In genomic region chr12:103336940-103337339, GRCh38 we compare ENCODE assay signal across 22 cellular contexts.
A peak's percentile ranks its signal among the peaks of the same experiment; 100 is the strongest.
DNase-seq lines count a peak whose midpoint lies in the region; ATAC-seq lines count a peak whose summit lies in the region.
"Had no signal": no experiment of that assay in that cellular context is flagged by ENCODE, and none has a peak within 500 bp of the region (broad histone marks: within the 10 kb centered on the region; RNA-seq: fewer than 3 reads in every experiment).

No MANE protein-coding gene starts in this region.

- ATAC-seq in activated T-cell treated with anti-CD3 and anti-CD28 coated beads, Interleukin-2, amount 50 U/mL, for 72 hours (replicated peaks in 1 of 2): peak; percentile 69 to 74
- ATAC-seq in stimulated activated effector memory CD8-positive, alpha-beta T cell treated with anti-CD3 and anti-CD28 coated beads, Interleukin-12 subunit alpha, Interleukin-12 subunit beta, amount 100 ng/mL, for 72 hours: peak; percentile 36
- ATAC-seq: GM12878 had no signal

- H3K4me1 Mint-ChIP-seq in activated T-cell treated with anti-CD3 and anti-CD28 coated beads, Interleukin-2, amount 50 U/mL, for 72 hours (ENCODE audit: low read depth): no peaks in the 10 kb centered on the region
- H3K4me1 Mint-ChIP-seq in stimulated activated effector memory CD8-positive, alpha-beta T cell treated with anti-CD3 and anti-CD28 coated beads, Interleukin-12 subunit alpha, Interleukin-12 subunit beta, amount 100 ng/mL, for 72 hours: no peaks in the 10 kb centered on the region
- H3K4me1 Mint-ChIP-seq: CD14-positive monocyte; CD4-positive, alpha-beta memory T cell had no signal

- peaks cover 0 to 6% of the 10 kb centered on the region in 2 donors for H3K36me3 Mint-ChIP-seq in activated T-cell treated with anti-CD3 and anti-CD28 coated beads, Interleukin-2, amount 50 U/mL, for 72 hours (ENCODE audit: insufficient read depth in 2 of 2)
- H3K36me3 Mint-ChIP-seq in stimulated activated effector memory CD8-positive, alpha-beta T cell treated with anti-CD3 and anti-CD28 coated beads, Interleukin-12 subunit alpha, Interleukin-12 subunit beta, amount 100 ng/mL, for 72 hours: no peaks in the 10 kb centered on the region
- H3K36me3 Mint-ChIP-seq: CD14-positive monocyte had no signal

- peaks cover 0 to 3% of the 10 kb centered on the region in 2 donors for H3K9me3 Mint-ChIP-seq in activated T-cell treated with anti-CD3 and anti-CD28 coated beads, Interleukin-2, amount 50 U/mL, for 72 hours
- peaks cover 7% of the 10 kb centered on the region for H3K9me3 Mint-ChIP-seq in stimulated activated effector memory CD8-positive, alpha-beta T cell treated with anti-CD3 and anti-CD28 coated beads, Interleukin-12 subunit alpha, Interleukin-12 subunit beta, amount 100 ng/mL, for 72 hours

- H3K4me3 ChIP-seq in SJCRH30: no peak overlapping the region
- H3K4me3 ChIP-seq: BLaER1, GM12878 had no signal

- H3K27ac ChIP-seq in SJCRH30: no peak overlapping the region
- H3K27ac ChIP-seq: BLaER1 had no signal

- DNase-seq in DMS79 treated with DMSO at 0.1 percent for 48 hours (lab: John Stamatoyannopoulos, UW) (peak; percentile 52), DMS79 (lab: John Stamatoyannopoulos, UW) (no peak), SJCRH30 (no peak)
- DNase-seq in activated T-cell treated with anti-CD3 and anti-CD28 coated beads, Interleukin-2, amount 50 U/mL, for 72 hours: peak in 1 of 2 donors; percentile 10
- DNase-seq in activated T-cell treated with anti-CD3 and anti-CD28 coated beads, Interleukin-2, amount 50 U/mL, for 1 hour: no peak
- DNase-seq in stimulated activated effector memory CD8-positive, alpha-beta T cell treated with anti-CD3 and anti-CD28 coated beads, Interleukin-12 subunit alpha, Interleukin-12 subunit beta, amount 100 ng/mL, for 72 hours (ENCODE audit: low spot score in 2 of 2): no peak
- DNase-seq: 8988T; ACHN; BE2C; C1 segment of cervical spinal cord; CD4-positive, alpha-beta memory T cell; CD4-positive, CD25-positive, alpha-beta regulatory T cell; CD8-positive, alpha-beta memory T cell; COR-L47; DMS 273 treated with DMSO at 0.1 percent for 48 hours; DMS153; DND-41; EL; GDM1 had no signal

- H3K27ac Mint-ChIP-seq in activated T-cell treated with anti-CD3 and anti-CD28 coated beads, Interleukin-2, amount 50 U/mL, for 72 hours: no peak overlapping the region
- H3K27ac Mint-ChIP-seq in stimulated activated effector memory CD8-positive, alpha-beta T cell treated with anti-CD3 and anti-CD28 coated beads, Interleukin-12 subunit alpha, Interleukin-12 subunit beta, amount 100 ng/mL, for 72 hours: no peak overlapping the region
- H3K27ac Mint-ChIP-seq: CD14-positive monocyte; CD4-positive, alpha-beta memory T cell; CD4-positive, CD25-positive, alpha-beta regulatory T cell; CD8-positive, alpha-beta memory T cell had no signal

- no peaks in the 10 kb centered on the region for H3K27me3 Mint-ChIP-seq in activated T-cell treated with anti-CD3 and anti-CD28 coated beads, Interleukin-2, amount 50 U/mL, for 72 hours (ENCODE audit: low read depth)
- H3K27me3 Mint-ChIP-seq: CD4-positive, alpha-beta memory T cell; CD4-positive, CD25-positive, alpha-beta regulatory T cell had no signal

- H3K27me3 ChIP-seq in SJCRH30: no peaks in the 10 kb centered on the region
- H3K27me3 ChIP-seq: BE2C, BLaER1 had no signal

- H3K36me3 ChIP-seq in SJCRH30: no peaks in the 10 kb centered on the region
- H3K36me3 ChIP-seq: BE2C, BLaER1 had no signal

- no peak overlapping the region for H3K4me3 Mint-ChIP-seq in activated T-cell treated with anti-CD3 and anti-CD28 coated beads, Interleukin-2, amount 50 U/mL, for 72 hours
- H3K4me3 Mint-ChIP-seq in stimulated activated effector memory CD8-positive, alpha-beta T cell treated with anti-CD3 and anti-CD28 coated beads, Interleukin-12 subunit alpha, Interleukin-12 subunit beta, amount 100 ng/mL, for 72 hours: no peak overlapping the region
- H3K4me3 Mint-ChIP-seq: CD14-positive monocyte; CD4-positive, alpha-beta memory T cell; CD4-positive, CD25-positive, alpha-beta regulatory T cell; CD8-positive, alpha-beta memory T cell had no signal

- no peaks in the 10 kb centered on the region for H3K9me3 ChIP-seq in SJCRH30 (replicated peaks)
- H3K9me3 ChIP-seq: BE2C, BLaER1 had no signal

- no peaks in the 10 kb centered on the region for H3K4me1 ChIP-seq in SJCRH30
- H3K4me1 ChIP-seq: BLaER1 had no signal
